In genomic region chr3:21778715-21779114, GRCh38 we compare ENCODE assay signal across 31 cellular contexts. TPM values are rescaled to one million over a fixed set of nuclear protein-coding genes. Genes with fewer than 3 reads are reported as not detected.
"Had no signal": no experiment of that assay in that cellular context is flagged by ENCODE, and none has a peak within 500 bp of the region (broad histone marks: within the 10 kb centered on the region; RNA-seq: fewer than 3 reads in every experiment).

No MANE protein-coding gene starts in this region.

- H3K36me3 ChIP-seq: breast epithelium, SJCRH30, WERI-Rb-1 had no signal

- H3K4me3 ChIP-seq: body of pancreas, breast epithelium, K562, SJCRH30, SK-N-MC had no signal

- H3K4me1 ChIP-seq: body of pancreas, breast epithelium, SJCRH30 had no signal

- H3K9me3 ChIP-seq: body of pancreas, breast epithelium, SJCRH30 had no signal

- DNase-seq: activated CD4-positive, alpha-beta memory T cell treated with anti-CD3 and anti-CD28 coated beads, Interleukin-2, amount 10 ng/mL, durations not matched to agents 7 days and 5 days; activated CD4-positive, alpha-beta T cell treated with anti-CD3 and anti-CD28 coated beads for 1 hour; activated CD4-positive, alpha-beta T cell treated with anti-CD3 and anti-CD28 coated beads for 48 hours; activated CD4-positive, CD25-positive, alpha-beta regulatory T cell; activated CD8-positive, alpha-beta memory T cell treated with anti-CD3 and anti-CD28 coated beads for 24 hours; activated CD8-positive, alpha-beta memory T cell treated with anti-CD3 and anti-CD28 coated beads, Interleukin-2, amount 10 ng/mL, durations not matched to agents 7 days and 5 days; activated CD8-positive, alpha-beta memory T cell treated with anti-CD3 and anti-CD28 coated beads, Interleukin-2, amount 50 U/mL, for 48 hours; activated effector memory CD4-positive, alpha-beta T cell treated with Interleukin-2 at 50 U/mL for 16 hours; activated naive CD4-positive, alpha-beta T cell treated with anti-CD3 and anti-CD28 coated beads, Interleukin-2, amount 10 ng/mL, durations not matched to agents 7 days and 5 days; activated naive CD8-positive, alpha-beta T cell treated with anti-CD3 and anti-CD28 coated beads, Interleukin-2, amount 50 U/mL, for 24 hours; activated T-cell treated with anti-CD3 and anti-CD28 coated beads, Interleukin-2, amount 50 U/mL, for 48 hours; anterior cingulate cortex; body of pancreas; NCI-H1105; NCI-H1417 treated with DMSO at 0.1 percent for 48 hours; NCI-H187 treated with DMSO at 0.1 percent for 48 hours; NCI-H2081 treated with DMSO at 0.1 percent for 48 hours; NCI-H226; NCI-H446 treated with DMSO at 0.1 percent for 48 hours; NCI-H524 treated with DMSO at 0.1 percent for 48 hours; SHP77; SJCRH30; T1000; WERI-Rb-1 had no signal

- ATAC-seq: activated CD8-positive, alpha-beta memory T cell treated with anti-CD3 and anti-CD28 coated beads, Interleukin-2, amount 10 ng/mL, durations not matched to agents 7 days and 5 days; activated naive CD8-positive, alpha-beta T cell treated with anti-CD3 and anti-CD28 coated beads, Interleukin-2, amount 50 U/mL, for 24 hours; body of pancreas; K562; Panc1 had no signal

- H3K27ac ChIP-seq: body of pancreas, SJCRH30, SK-N-MC, WERI-Rb-1 had no signal

- H3K27me3 ChIP-seq: body of pancreas, breast epithelium, SJCRH30 had no signal

RNA-seq across cellular contexts. Expression of gene ZNF385D, which starts 27.7 kb away (rescaled TPM):
- total RNA-seq: activated CD4-positive, alpha-beta memory T cell treated with anti-CD3 and anti-CD28 coated beads, Interleukin-2, amount 10 ng/mL, durations not matched to agents 7 days and 5 days; activated CD8-positive, alpha-beta memory T cell treated with anti-CD3 and anti-CD28 coated beads, Interleukin-2, amount 10 ng/mL, durations not matched to agents 7 days and 5 days; RPMI7951; T-helper 1 cell treated with Interleukin-12 subunit alpha and Interleukin-12 subunit beta and Interleukin-4 antibody, amounts not matched to agents 30 ng/mL and 1 ng/mL, for 36 hours; T-helper 2 cell treated with Interferon-gamma antibody and Interleukin-4, amounts not matched to agents 100 ng/mL and 5 ng/mL, for 36 hours had no signal
